10 cellular contexts compared by ENCODE assay signal in genomic region chr18:63154350-63155152, GRCh38.
DNase-seq lines count a peak whose midpoint lies in the region; ATAC-seq, FAIRE-seq and TF ChIP-seq lines count a peak whose summit lies in the region.
"Had no signal": no experiment of that assay in that cellular context is flagged by ENCODE, and none has a peak within 500 bp of the region (broad histone marks: within the 10 kb centered on the region; RNA-seq: fewer than 3 reads in every experiment).

No MANE protein-coding gene starts in this region.

- 68 to 79% (median 75%) methylated on average over 10 of the region's 10 CpGs for WGBS in spleen, 5 donors
- 9% methylated on average over 10 of the region's 10 CpGs for WGBS in HepG2 (ENCODE audit: low lambda C conversion rate)

- no TSS peak for BruUV-seq in HepG2 (replicated peaks; lab: Mats Ljungman, UMichigan)

- H3K9me2 ChIP-seq in OCI-LY1 (ENCODE audit: low read depth, low read length) = no peaks in the 10 kb centered on the region

- TF ChIP-seq EP300 in HepG2 (IDR thresholded peaks at IDR 0.05; ENCODE audit: low read depth in 2 of 2, low read length in 2 of 2) (no peak), HepG2 (CRISPR knock-in tag; IDR thresholded peaks at IDR 0.05; ENCODE audit: borderline replicate concordance) (no peak)

- peaks cover 23% of the 10 kb centered on the region for H3F3A ChIP-seq in OCI-LY1 (ENCODE audit: insufficient read depth, low read length)

- no peaks in the 10 kb centered on the region for H4K20me1 ChIP-seq in OCI-LY1 (ENCODE audit: insufficient read depth, low read length)
- no peaks in the 10 kb centered on the region for H4K20me1 ChIP-seq in HepG2 (ENCODE audit: insufficient read depth, low read length)

- H3K36me3 ChIP-seq in OCI-LY1 (ENCODE audit: insufficient read depth, low read length) (peaks cover 92% of the 10 kb centered on the region), spleen (no peaks in the 10 kb centered on the region), HepG2 (replicated peaks in 1 of 2; ENCODE audit: control insufficient read depth in 1 of 2, insufficient read depth in 2 of 2, low read length in 2 of 2) (no peaks in the 10 kb centered on the region)
- H3K36me3 ChIP-seq in effector memory CD4-positive, alpha-beta T cell (ENCODE audit: control insufficient read depth, insufficient read depth, low read length) = no peaks in the 10 kb centered on the region
- H3K36me3 ChIP-seq: esophagus muscularis mucosa, vagina had no signal

- FAIRE-seq in HepG2 (lab: Jason Lieb, UNC) = no peak

- peak; percentile 56 for DNase-seq in activated CD8-positive, alpha-beta memory T cell treated with anti-CD3 and anti-CD28 coated beads for 24 hours
- DNase-seq in activated CD8-positive, alpha-beta memory T cell treated with anti-CD3 and anti-CD28 coated beads, Interleukin-2, amount 50 U/mL, for 4 hours = no peak
- no peak for DNase-seq in effector memory CD4-positive, alpha-beta T cell
- DNase-seq in spleen = no peak
- DNase-seq in NCI-H2029 (lab: John Stamatoyannopoulos, UW) = no peak
- DNase-seq in HepG2 (ENCODE audit: low spot score) = no peak
- no peak for DNase-seq in DMS153 treated with DMSO at 0.1 percent for 48 hours (lab: John Stamatoyannopoulos, UW; ENCODE audit: unreplicated experiment)

- no peak for TF ChIP-seq RAD21 in HepG2 (CRISPR knock-in tag; IDR thresholded peaks at IDR 0.05)

- H3K4me2 ChIP-seq in OCI-LY1 (ENCODE audit: low read length) = peak overlapping the region; percentile 74
- no peak overlapping the region for H3K4me2 ChIP-seq in HepG2 (ENCODE audit: low read depth, low read length)

- POLR2A ChIA-PET in HepG2 (lab: Yijun Ruan, JAX) = no interaction called here

- in situ Hi-C loops in HepG2 (cut with HindIII; ENCODE audit: extremely low pct_ligation_motif_present, low pct_unique_long_range_greater_than_20kb) = no loop called here

- TF ChIP-seq POLR2A in spleen (IDR thresholded peaks at IDR 0.05) = no peak
- TF ChIP-seq POLR2A in HepG2 (IDR thresholded peaks at IDR 0.05; ENCODE audit: insufficient read depth in 1 of 2, low read depth in 2 of 2, low read length in 2 of 2) = no peak

- H3K9me3 ChIP-seq in OCI-LY1 (ENCODE audit: low read length) (no peaks in the 10 kb centered on the region), spleen (no peaks in the 10 kb centered on the region), HepG2 (ENCODE audit: low read length) (no peaks in the 10 kb centered on the region)
- no peaks in the 10 kb centered on the region for H3K9me3 ChIP-seq in effector memory CD4-positive, alpha-beta T cell (ENCODE audit: control insufficient read depth, low read length)
- H3K9me3 ChIP-seq: esophagus muscularis mucosa, vagina had no signal

- H3K4me1 ChIP-seq in OCI-LY1 (ENCODE audit: insufficient read depth, low read length, severe bottlenecking) (peaks cover 99% of the 10 kb centered on the region), spleen (peaks cover 22 to 98% (median 66%) of the 10 kb centered on the region in 6 donors), HepG2 (ENCODE audit: insufficient read depth, low read length) (peaks cover 9% of the 10 kb centered on the region)
- peaks cover 85% of the 10 kb centered on the region for H3K4me1 ChIP-seq in effector memory CD4-positive, alpha-beta T cell (ENCODE audit: control insufficient read depth, insufficient read depth, low read length, poor library complexity, severe bottlenecking)

- peak overlapping the region; percentile 61 for H3K4me3 ChIP-seq in OCI-LY1 (ENCODE audit: low read depth, low read length, poor library complexity, severe bottlenecking)
- H3K4me3 ChIP-seq in effector memory CD4-positive, alpha-beta T cell (ENCODE audit: insufficient read depth, low read depth, low read length, poor library complexity, severe bottlenecking) = peak overlapping the region; percentile 27
- peak overlapping the region in 1 of 8 donors; percentile 64 for H3K4me3 ChIP-seq in spleen
- no peak overlapping the region for H3K4me3 ChIP-seq in HepG2 (replicated peaks in 1 of 3; ENCODE audit: insufficient read depth in 1 of 3, low read depth in 2 of 3, low read length in 3 of 3)

- H3K9ac ChIP-seq in OCI-LY1 (ENCODE audit: low read length) (peak overlapping the region; percentile 87), HepG2 (ENCODE audit: insufficient read depth, low read depth, low read length) (no peak overlapping the region)

- no peak for ATAC-seq in HepG2

- peaks cover 94% of the 10 kb centered on the region for H3K79me2 ChIP-seq in OCI-LY1 (ENCODE audit: insufficient read depth, low read length)
- H3K79me2 ChIP-seq in HepG2 (ENCODE audit: insufficient read depth, low read length) = no peaks in the 10 kb centered on the region

- TF ChIP-seq CTCF in OCI-LY1 (IDR thresholded peaks at IDR 0.05; ENCODE audit: low read length) (peak; percentile 39; the same call in 1 of the 2 replicates), spleen (IDR thresholded peaks at IDR 0.05 in 8 of 11, conservative IDR thresholded peaks at IDR 0.05 in 3 of 11) (no peak), HepG2 (CRISPR knock-in tag; IDR thresholded peaks at IDR 0.05) (no peak)

- H3K27ac ChIP-seq in OCI-LY1 (ENCODE audit: low read depth, low read length, poor library complexity, severe bottlenecking) (peak overlapping the region; percentile 99), spleen (peak overlapping the region; percentile 50 to 94 (median 88)), HepG2 (ENCODE audit: extremely low read length, insufficient read depth, low read length) (no peak overlapping the region)
- H3K27ac ChIP-seq in effector memory CD4-positive, alpha-beta T cell (ENCODE audit: insufficient read depth, low read length, poor library complexity, severe bottlenecking) = peak overlapping the region; percentile 98
- H3K27ac ChIP-seq: esophagus muscularis mucosa had no signal

- CTCF ChIA-PET in HepG2 (lab: Yijun Ruan, JAX; ENCODE audit: low intra/inter-chr PET ratio, low total read pairs) = interaction anchor here (1.1 kb wide), 1 partner anchor 139 kb away, joined by 3 read pairs; no protein-coding TSS in a partner anchor

- intact Hi-C loops in spleen (cut with DNase I; ENCODE audit: low total_unique reads) (no loop called here), HepG2 (cut with micrococcal nuclease; ENCODE audit: unreplicated experiment) (loop anchor here (1.0 kb wide), 1 partner anchor 138 kb away; no protein-coding TSS in a partner anchor)

- H3K27me3 ChIP-seq in OCI-LY1 (ENCODE audit: insufficient read depth, low read length) = no peaks in the 10 kb centered on the region
- no peaks in the 10 kb centered on the region for H3K27me3 ChIP-seq in effector memory CD4-positive, alpha-beta T cell (replicated peaks; ENCODE audit: control insufficient read depth, insufficient read depth, low read length, poor library complexity, severe bottlenecking)
- no peaks in the 10 kb centered on the region for H3K27me3 ChIP-seq in spleen (replicated peaks in 1 of 7)
- H3K27me3 ChIP-seq in HepG2 (ENCODE audit: control insufficient read depth in 1 of 2, insufficient read depth in 2 of 2, low read length in 2 of 2) = peaks cover 1 to 75% of the 10 kb centered on the region in 2 experiments; a peak in 4 of 5 replicates
- H3K27me3 ChIP-seq: esophagus muscularis mucosa, vagina had no signal

- H2AFZ ChIP-seq in OCI-LY1 (ENCODE audit: low read length) (no peak overlapping the region), HepG2 (ENCODE audit: low read length) (no peak overlapping the region)

TF ChIP-seq in HepG2, 621 proteins besides CTCF, POLR2A, EP300 and RAD21:
- TF ChIP-seq NFYB (CRISPR knock-in tag; IDR thresholded peaks at IDR 0.05) (no peak), ZNF501 (CRISPR knock-in tag; IDR thresholded peaks at IDR 0.05) (no peak), CREB1 (IDR thresholded peaks at IDR 0.05) (no peak), CREB1 (CRISPR knock-in tag; IDR thresholded peaks at IDR 0.05) (no peak), ZNF143 (CRISPR knock-in tag; IDR thresholded peaks at IDR 0.05) (no peak), ZNF781 (CRISPR knock-in tag; IDR thresholded peaks at IDR 0.05; ENCODE audit: borderline replicate concordance, not compliant biosample characterization) (no peak), ERF (CRISPR knock-in tag; IDR thresholded peaks at IDR 0.05) (no peak), SP1 (IDR thresholded peaks at IDR 0.05) (no peak), SP1 (CRISPR knock-in tag; IDR thresholded peaks at IDR 0.05) (no peak), ZBTB21 (CRISPR knock-in tag; IDR thresholded peaks at IDR 0.05) (no peak), ZGPAT (CRISPR knock-in tag; IDR thresholded peaks at IDR 0.05) (no peak), ZNF160 (CRISPR knock-in tag; IDR thresholded peaks at IDR 0.05) (no peak), ZNF562 (CRISPR knock-in tag; IDR thresholded peaks at IDR 0.05; ENCODE audit: borderline replicate concordance) (no peak), ZFP82 (CRISPR knock-in tag; IDR thresholded peaks at IDR 0.05; ENCODE audit: borderline replicate concordance) (no peak)

Comparison
In these comparisons a context has a peak if more than half of its experiments do, and no peak if none do; other contexts are left out.
1. H3K4me3 ChIP-seq: peak in OCI-LY1 (single experiment) and effector memory CD4-positive, alpha-beta T cell (single experiment); none in HepG2 (0 of 3).